17 cellular contexts compared by ENCODE assay signal in genomic region chr15:57323299-57323805, GRCh38. TPM values are rescaled to one million over a fixed set of nuclear protein-coding genes. Genes with fewer than 3 reads are reported as not detected.
DNase-seq lines count a peak whose midpoint lies in the region; ATAC-seq, FAIRE-seq and TF ChIP-seq lines count a peak whose summit lies in the region.
"Had no signal": no experiment of that assay in that cellular context is flagged by ENCODE, and none has a peak within 500 bp of the region (broad histone marks: within the 10 kb centered on the region; RNA-seq: fewer than 3 reads in every experiment).

No MANE protein-coding gene starts in this region.

- no peaks in the 10 kb centered on the region for H3K9me2 ChIP-seq in HCT116 (ENCODE audit: insufficient read depth)
- H3K9me2 ChIP-seq in OCI-LY7 (ENCODE audit: insufficient read depth, low read length): no peaks in the 10 kb centered on the region

- H2AFZ ChIP-seq in HCT116 (ENCODE audit: low read depth, low read length, poor library complexity, severe bottlenecking): peak overlapping the region; percentile 90
- peak overlapping the region; percentile 39; the same call in 1 of the 2 replicates for H2AFZ ChIP-seq in OCI-LY7 (ENCODE audit: low read length)

- POLR2A ChIA-PET in HCT116 (lab: Charles Lee): interaction anchor here (1.2 kb wide), 1 partner anchor 165 kb away, joined by 3 read pairs; no protein-coding TSS in a partner anchor
- POLR2A ChIA-PET in OCI-LY7 (lab: Charles Lee): no interaction called here

- DNase-seq in HCT116 (ENCODE audit: low read depth, low spot score): no peak
- no peak for DNase-seq in OCI-LY7 (ENCODE audit: low spot score)
- DNase-seq in epithelial cell of proximal tubule (ENCODE audit: low read depth): no peak
- DNase-seq in small intestine: no peak
- DNase-seq in DMS 273 treated with DMSO at 0.1 percent for 48 hours (lab: John Stamatoyannopoulos, UW): no peak
- DNase-seq in stimulated activated effector memory CD8-positive, alpha-beta T cell treated with anti-CD3 and anti-CD28 coated beads, Interleukin-12 subunit alpha, Interleukin-12 subunit beta, amount 100 ng/mL, for 72 hours (ENCODE audit: low spot score in 2 of 2): no peak
- DNase-seq: activated CD4-positive, alpha-beta T cell treated with anti-CD3 and anti-CD28 coated beads, Interleukin-2, amount 10 ng/mL, durations not matched to agents 7 days and 5 days; activated naive CD8-positive, alpha-beta T cell treated with anti-CD3 and anti-CD28 coated beads for 36 hours; activated T-cell treated with anti-CD3 and anti-CD28 coated beads, Interleukin-2, amount 50 U/mL, for 1 hour; effector CD8-positive, alpha-beta T cell; NCI-H2081 treated with DMSO at 0.1 percent for 48 hours; stimulated activated naive CD8-positive, alpha-beta T cell treated with anti-CD3 and anti-CD28 coated beads, Interleukin-15, Interleukin-2, amounts not matched to agents 100 U/mL and 50 U/mL, for 24 hours had no signal

- intact Hi-C loops in HCT116 (cut with micrococcal nuclease) (no loop called here), OCI-LY7 (cut with micrococcal nuclease; ENCODE audit: unreplicated experiment) (no loop called here)

- peak overlapping the region; percentile 52 for H3K9ac ChIP-seq in HCT116 (ENCODE audit: low read length)

- CTCF ChIA-PET in HCT116 (lab: Charles Lee): no interaction called here
- CTCF ChIA-PET in OCI-LY7 (lab: Charles Lee; ENCODE audit: unreplicated experiment): no interaction called here

- H3K4me3 Mint-ChIP-seq in stimulated activated effector memory CD8-positive, alpha-beta T cell treated with anti-CD3 and anti-CD28 coated beads, Interleukin-12 subunit alpha, Interleukin-12 subunit beta, amount 100 ng/mL, for 72 hours: no peak overlapping the region
- H3K4me3 Mint-ChIP-seq: activated CD4-positive, alpha-beta T cell treated with anti-CD3 and anti-CD28 coated beads, Interleukin-2, amount 10 ng/mL, durations not matched to agents 7 days and 5 days; activated naive CD8-positive, alpha-beta T cell treated with anti-CD3 and anti-CD28 coated beads for 36 hours; CD4-positive, CD25-positive, alpha-beta regulatory T cell had no signal

- RAD21 ChIA-PET in HCT116 (lab: Charles Lee; ENCODE audit: low non-redundant PET in 1 of 2, low total read pairs in 2 of 2, uncharacterized antibody in 2 of 2, unreplicated experiment in 2 of 2): no interaction called here

- peaks cover 11 to 21% of the 10 kb centered on the region in 2 experiments for H3K4me1 ChIP-seq in HCT116 (ENCODE audit: control insufficient read depth in 1 of 2, insufficient read depth in 2 of 2, low read length in 2 of 2)
- H3K4me1 ChIP-seq in OCI-LY7 (ENCODE audit: insufficient read depth, low read length, poor library complexity, severe bottlenecking): peaks cover 28% of the 10 kb centered on the region
- peaks cover 2 to 7% of the 10 kb centered on the region in 2 donors for H3K4me1 ChIP-seq in small intestine (ENCODE audit: control insufficient read depth in 2 of 2, insufficient read depth in 1 of 2, low read depth in 1 of 2, low read length in 1 of 2)

- H3K36me3 Mint-ChIP-seq in stimulated activated effector memory CD8-positive, alpha-beta T cell treated with anti-CD3 and anti-CD28 coated beads, Interleukin-12 subunit alpha, Interleukin-12 subunit beta, amount 100 ng/mL, for 72 hours: no peaks in the 10 kb centered on the region
- H3K36me3 Mint-ChIP-seq: activated naive CD8-positive, alpha-beta T cell treated with anti-CD3 and anti-CD28 coated beads for 36 hours; CD4-positive, CD25-positive, alpha-beta regulatory T cell had no signal

- H3K79me2 ChIP-seq in HCT116 (ENCODE audit: insufficient read depth, low read length) (no peaks in the 10 kb centered on the region), OCI-LY7 (ENCODE audit: insufficient read depth, low read depth, low read length) (no peaks in the 10 kb centered on the region)

- H3K36me3 ChIP-seq in HCT116 (ENCODE audit: control insufficient read depth in 1 of 2, insufficient read depth in 2 of 2, low read length in 2 of 2) (no peaks in the 10 kb centered on the region), OCI-LY7 (ENCODE audit: insufficient read depth, low read length) (no peaks in the 10 kb centered on the region), small intestine (ENCODE audit: control insufficient read depth in 2 of 2, insufficient read depth in 2 of 2, low read length in 2 of 2) (no peaks in the 10 kb centered on the region)

- no peaks in the 10 kb centered on the region for H4K20me1 ChIP-seq in HCT116 (ENCODE audit: insufficient read depth)
- H4K20me1 ChIP-seq in OCI-LY7 (ENCODE audit: insufficient read depth, low read length): no peaks in the 10 kb centered on the region

- TF ChIP-seq CTCF in HCT116 (IDR thresholded peaks at IDR 0.05 in 2 of 3, conservative IDR thresholded peaks at IDR 0.05 in 1 of 3; ENCODE audit: borderline replicate concordance in 1 of 3, insufficient read depth in 1 of 3, low read depth in 2 of 3, low read length in 2 of 3): no peak
- TF ChIP-seq CTCF in OCI-LY7 (conservative IDR thresholded peaks at IDR 0.05; ENCODE audit: low read length): no peak
- TF ChIP-seq CTCF in epithelial cell of proximal tubule (conservative IDR thresholded peaks at IDR 0.05; ENCODE audit: low read depth, low read length): no peak

- H3K9me3 Mint-ChIP-seq in stimulated activated effector memory CD8-positive, alpha-beta T cell treated with anti-CD3 and anti-CD28 coated beads, Interleukin-12 subunit alpha, Interleukin-12 subunit beta, amount 100 ng/mL, for 72 hours: no peaks in the 10 kb centered on the region
- H3K9me3 Mint-ChIP-seq: activated CD4-positive, alpha-beta T cell treated with anti-CD3 and anti-CD28 coated beads, Interleukin-2, amount 10 ng/mL, durations not matched to agents 7 days and 5 days; activated naive CD8-positive, alpha-beta T cell treated with anti-CD3 and anti-CD28 coated beads for 36 hours had no signal

- H3K27ac ChIP-seq in HCT116 (ENCODE audit: low read depth, low read length) (peak overlapping the region; percentile 54), OCI-LY7 (ENCODE audit: low read depth, low read length, poor library complexity, severe bottlenecking) (no peak overlapping the region), small intestine (ENCODE audit: low read depth in 1 of 2, low read length in 1 of 2) (peak overlapping the region; percentile 84 to 90)
- H3K27ac ChIP-seq: HL-60 had no signal

- BruUV-seq in HCT116 (replicated peaks; lab: Mats Ljungman, UMichigan): no TSS peak
- BruUV-seq in OCI-LY7 (replicated peaks; lab: Mats Ljungman, UMichigan): no TSS peak

- no peak for FAIRE-seq in small intestine (lab: Jason Lieb, UNC)
- FAIRE-seq: bronchial epithelial cell, GM12878 had no signal

- H3K4me2 ChIP-seq in HCT116 (ENCODE audit: low read length): peak overlapping the region; percentile 86
- H3K4me2 ChIP-seq in OCI-LY7 (ENCODE audit: low read length): peak overlapping the region; percentile 33

- H3K4me1 Mint-ChIP-seq in stimulated activated effector memory CD8-positive, alpha-beta T cell treated with anti-CD3 and anti-CD28 coated beads, Interleukin-12 subunit alpha, Interleukin-12 subunit beta, amount 100 ng/mL, for 72 hours: peaks cover 6% of the 10 kb centered on the region

- H3K4me3 ChIP-seq in HCT116 (replicated peaks in 1 of 2; ENCODE audit: low read depth in 1 of 2, low read length in 2 of 2): peak overlapping the region; percentile 35 to 55
- no peak overlapping the region for H3K4me3 ChIP-seq in OCI-LY7 (ENCODE audit: low read depth, low read length, poor library complexity, severe bottlenecking)
- H3K4me3 ChIP-seq in epithelial cell of proximal tubule (ENCODE audit: low read depth, low read length): peak overlapping the region; percentile 41
- no peak overlapping the region for H3K4me3 ChIP-seq in small intestine (ENCODE audit: low read depth in 1 of 2, low read length in 2 of 2)
- H3K4me3 ChIP-seq: GM12878 had no signal

- TF ChIP-seq RAD21 in HCT116 (IDR thresholded peaks at IDR 0.05; ENCODE audit: low read depth): no peak

- H3K9me3 ChIP-seq in HCT116 (ENCODE audit: control insufficient read depth in 1 of 2, insufficient read depth in 1 of 2, low read depth in 1 of 2, low read length in 2 of 2): no peaks in the 10 kb centered on the region
- H3K9me3 ChIP-seq in OCI-LY7 (ENCODE audit: low read length): no peaks in the 10 kb centered on the region
- no peaks in the 10 kb centered on the region for H3K9me3 ChIP-seq in small intestine (ENCODE audit: control insufficient read depth, low read depth)

- 53 to 77% (median 56%) methylated on average over 12 of the region's 12 CpGs for WGBS in small intestine, 3 donors

- no peaks in the 10 kb centered on the region for H3K27me3 ChIP-seq in HCT116 (ENCODE audit: insufficient read depth, low read length)
- H3K27me3 ChIP-seq in small intestine (ENCODE audit: control insufficient read depth in 2 of 2, insufficient read depth in 2 of 2, low read length in 2 of 2): no peaks in the 10 kb centered on the region

- no peak for TF ChIP-seq POLR2A in HCT116 (IDR thresholded peaks at IDR 0.05; ENCODE audit: borderline replicate concordance, extremely low read depth, insufficient read depth, insufficient read length)

- H3K27ac Mint-ChIP-seq in stimulated activated effector memory CD8-positive, alpha-beta T cell treated with anti-CD3 and anti-CD28 coated beads, Interleukin-12 subunit alpha, Interleukin-12 subunit beta, amount 100 ng/mL, for 72 hours: no peak overlapping the region
- H3K27ac Mint-ChIP-seq: activated CD4-positive, alpha-beta T cell treated with anti-CD3 and anti-CD28 coated beads, Interleukin-2, amount 10 ng/mL, durations not matched to agents 7 days and 5 days; activated naive CD8-positive, alpha-beta T cell treated with anti-CD3 and anti-CD28 coated beads for 36 hours had no signal

- ATAC-seq in HCT116: 0 out of 2 replicates have a peak, but pooled peaks have one; percentile 0
- no peak for ATAC-seq in GM19397 (IDR thresholded peaks at IDR 0.05; ENCODE audit: unreplicated experiment)
- ATAC-seq in stimulated activated effector memory CD8-positive, alpha-beta T cell treated with anti-CD3 and anti-CD28 coated beads, Interleukin-12 subunit alpha, Interleukin-12 subunit beta, amount 100 ng/mL, for 72 hours: no peak
- ATAC-seq: stimulated activated naive CD8-positive, alpha-beta T cell treated with anti-CD3 and anti-CD28 coated beads, Interleukin-15, Interleukin-2, amounts not matched to agents 100 U/mL and 50 U/mL, for 24 hours had no signal

TF ChIP-seq in HCT116, 20 proteins besides CTCF, POLR2A, EP300 and RAD21 (continues in another document):
- TF ChIP-seq ATF3 (IDR thresholded peaks at IDR 0.05) (no peak), YY1 (IDR thresholded peaks at IDR 0.05; ENCODE audit: extremely low read depth, insufficient replicate concordance, low read depth, low read length) (no peak), SIN3A (IDR thresholded peaks at IDR 0.05; ENCODE audit: low read depth) (no peak), FOSL1 (IDR thresholded peaks at IDR 0.05; ENCODE audit: low read depth) (no peak)

RNA-seq across cellular contexts. Expression of gene CGNL1, which starts 53.0 kb away (rescaled TPM):
- 2.2 TPM for total RNA-seq in HCT116 (2021; ENCODE audit: unreplicated experiment)
- 1.1 and 1.4 TPM in 2 replicates for polyA plus RNA-seq in HCT116 (2012)
- total RNA-seq in OCI-LY7 (2014; rRNA removed; shearing (Covaris generic)): not detected in 2 replicates
- 0.04 TPM in 1 of 2 replicates, not detected in the other for total RNA-seq in OCI-LY7 (2022)
- total RNA-seq in epithelial cell of proximal tubule: 2.5 and 3.2 TPM in 2 replicates
- 1 to 10 TPM in 2 of 3 donors, under 1 TPM in 1; 0.81 to 2.7 (median 1.1) TPM for polyA plus RNA-seq in small intestine
- total RNA-seq: activated CD4-positive, alpha-beta T cell treated with anti-CD3 and anti-CD28 coated beads, Interleukin-2, amount 10 ng/mL, durations not matched to agents 7 days and 5 days; activated naive CD8-positive, alpha-beta T cell treated with anti-CD3 and anti-CD28 coated beads for 36 hours; CD4-positive, CD25-positive, alpha-beta regulatory T cell had no signal
- polyA plus RNA-seq: CD4-positive, CD25-positive, alpha-beta regulatory T cell had no signal

Comparison
In these comparisons a context has a peak if more than half of its experiments do, and no peak if none do; other contexts are left out.
1. H3K4me3 ChIP-seq: peak in HCT116 (2 of 2) and epithelial cell of proximal tubule (single experiment); none in OCI-LY7 (single experiment) and small intestine (0 of 2).